In genomic region chr4:68342139-68342538, GRCh38 we compare ENCODE assay signal across 9 cellular contexts. TPM values are rescaled to one million over a fixed set of nuclear protein-coding genes. Genes with fewer than 3 reads are reported as not detected.
DNase-seq lines count a peak whose midpoint lies in the region; ATAC-seq and TF ChIP-seq lines count a peak whose summit lies in the region.
"Had no signal": no experiment of that assay in that cellular context is flagged by ENCODE, and none has a peak within 500 bp of the region (broad histone marks: within the 10 kb centered on the region; RNA-seq: fewer than 3 reads in every experiment).

No MANE protein-coding gene starts in this region.

- DNase-seq in activated T-cell treated with anti-CD3 and anti-CD28 coated beads, Interleukin-2, amount 50 U/mL, for 72 hours = no peak
- no peak for DNase-seq in activated T-cell treated with anti-CD3 and anti-CD28 coated beads, Interleukin-2, amount 50 U/mL, for 1 hour
- DNase-seq in glomerular visceral epithelial cell (ENCODE audit: extremely low spot score) (peak; percentile 82), sciatic nerve (ENCODE audit: low spot score) (no peak), DMS79 (lab: John Stamatoyannopoulos, UW) (no peak)
- DNase-seq: Karpas-422 had no signal

- peaks cover 69% of the 10 kb centered on the region for H3K4me1 Mint-ChIP-seq in activated T-cell treated with anti-CD3 and anti-CD28 coated beads, Interleukin-2, amount 50 U/mL, for 72 hours (ENCODE audit: low read depth)
- peaks cover 40% of the 10 kb centered on the region for H3K4me1 Mint-ChIP-seq in activated T-helper 17 cell treated with anti-CD3 and anti-CD28 coated beads, Interleukin-2, amount 50 U/mL, for 72 hours

- no peaks in the 10 kb centered on the region for H3K9me3 Mint-ChIP-seq in activated T-cell treated with anti-CD3 and anti-CD28 coated beads, Interleukin-2, amount 50 U/mL, for 72 hours
- H3K9me3 Mint-ChIP-seq in activated T-helper 17 cell treated with anti-CD3 and anti-CD28 coated beads, Interleukin-2, amount 50 U/mL, for 72 hours = no peaks in the 10 kb centered on the region

- ATAC-seq in activated T-cell treated with anti-CD3 and anti-CD28 coated beads, Interleukin-2, amount 50 U/mL, for 72 hours (replicated peaks in 1 of 2) = no peak
- ATAC-seq in activated T-helper 17 cell treated with anti-CD3 and anti-CD28 coated beads, Interleukin-2, amount 50 U/mL, for 72 hours (replicated peaks) = no peak
- ATAC-seq in sciatic nerve = peak; percentile 71
- ATAC-seq in GM21526 (IDR thresholded peaks at IDR 0.05; ENCODE audit: low FRiP score, unreplicated experiment) = no peak
- ATAC-seq in GM18505 (IDR thresholded peaks at IDR 0.05; ENCODE audit: unreplicated experiment) = no peak

- intact Hi-C loops in sciatic nerve (cut with DNase I) = no loop called here

- peak overlapping the region; percentile 8 for H3K27ac Mint-ChIP-seq in activated T-cell treated with anti-CD3 and anti-CD28 coated beads, Interleukin-2, amount 50 U/mL, for 72 hours
- H3K27ac Mint-ChIP-seq in activated T-helper 17 cell treated with anti-CD3 and anti-CD28 coated beads, Interleukin-2, amount 50 U/mL, for 72 hours = peak overlapping the region; percentile 26

- no peak for TF ChIP-seq POLR2A in GM18505 (IDR thresholded peaks at IDR 0.05; ENCODE audit: borderline replicate concordance, extremely low read depth, insufficient read depth, insufficient read length)

- peak overlapping the region; percentile 52 for H3K4me3 Mint-ChIP-seq in activated T-cell treated with anti-CD3 and anti-CD28 coated beads, Interleukin-2, amount 50 U/mL, for 72 hours
- peak overlapping the region; percentile 37 for H3K4me3 Mint-ChIP-seq in activated T-helper 17 cell treated with anti-CD3 and anti-CD28 coated beads, Interleukin-2, amount 50 U/mL, for 72 hours

- peaks cover under 1 to 12% of the 10 kb centered on the region in 2 donors for H3K36me3 Mint-ChIP-seq in activated T-cell treated with anti-CD3 and anti-CD28 coated beads, Interleukin-2, amount 50 U/mL, for 72 hours (ENCODE audit: insufficient read depth in 2 of 2)
- peaks cover 53% of the 10 kb centered on the region for H3K36me3 Mint-ChIP-seq in activated T-helper 17 cell treated with anti-CD3 and anti-CD28 coated beads, Interleukin-2, amount 50 U/mL, for 72 hours (ENCODE audit: low read depth)

- H3K27me3 Mint-ChIP-seq in activated T-cell treated with anti-CD3 and anti-CD28 coated beads, Interleukin-2, amount 50 U/mL, for 72 hours (ENCODE audit: low read depth) = no peaks in the 10 kb centered on the region
- H3K27me3 Mint-ChIP-seq in activated T-helper 17 cell treated with anti-CD3 and anti-CD28 coated beads, Interleukin-2, amount 50 U/mL, for 72 hours = no peaks in the 10 kb centered on the region

RNA-seq across cellular contexts. Expression of gene YTHDC1, which starts 7.8 kb away (rescaled TPM):
- total RNA-seq in activated T-cell treated with anti-CD3 and anti-CD28 coated beads, Interleukin-2, amount 50 U/mL, for 72 hours = 100 to 1,000 TPM in 1 of 2 donors, 10 to 100 TPM in 1; 92.2 to 105 TPM
- total RNA-seq in activated T-helper 17 cell treated with anti-CD3 and anti-CD28 coated beads, Interleukin-2, amount 50 U/mL, for 72 hours = 10 to 100 TPM; 81.2 to 96.9 TPM
- total RNA-seq in sciatic nerve = 127 TPM
